8 cellular contexts compared by ENCODE assay signal in genomic region chr11:64878494-64879225, GRCh38. TPM values are rescaled to one million over a fixed set of nuclear protein-coding genes. Genes with fewer than 3 reads are reported as not detected.
DNase-seq lines count a peak whose midpoint lies in the region; ATAC-seq and TF ChIP-seq lines count a peak whose summit lies in the region.

EHD1 (minus strand) TSS chr11:64878621; CDS start chr11:64878464, 157 bp downstream.

- peak within 1 kb of the TSS; percentile 90 for H3K4me3 ChIP-seq in osteoblast (ENCODE audit: insufficient read depth, low read length)
- H3K4me3 ChIP-seq in thoracic aorta = peak within 1 kb of the TSS; percentile 78

- no peaks in the 10 kb centered on the region for H3K9me3 ChIP-seq in osteoblast (ENCODE audit: low read depth, low read length)
- no peaks in the 10 kb centered on the region for H3K9me3 ChIP-seq in thoracic aorta

- H3K4me1 ChIP-seq in osteoblast (ENCODE audit: insufficient read depth, low read length) (peaks cover 37% of the 10 kb centered on the region), thoracic aorta (ENCODE audit: control insufficient read depth in 1 of 2, low read depth in 2 of 2) (peaks cover 16 to 75% of the 10 kb centered on the region in 2 donors)

- H4K20me1 ChIP-seq in osteoblast (ENCODE audit: insufficient read depth, low read length) = peaks cover 39% of the 10 kb centered on the region

- DNase-seq in NCI-H1092 (lab: John Stamatoyannopoulos, UW) = peak; percentile 99
- peak; percentile 99 for DNase-seq in activated naive CD4-positive, alpha-beta T cell treated with anti-CD3 and anti-CD28 coated beads, Interleukin-2, amount 50 U/mL, for 72 hours (ENCODE audit: low spot score in 2 of 2)
- peak; percentile 98 for DNase-seq in glomerular visceral epithelial cell (ENCODE audit: extremely low spot score)
- DNase-seq in osteoblast (ENCODE audit: insufficient read length, low spot score, missing footprints) = peak; percentile 99
- DNase-seq in thoracic aorta (ENCODE audit: low spot score) = peak; percentile 95

- H3K27me3 ChIP-seq in osteoblast (ENCODE audit: insufficient read depth, low read length) (no peaks in the 10 kb centered on the region), thoracic aorta (replicated peaks; ENCODE audit: insufficient read depth) (no peaks in the 10 kb centered on the region)

- no peaks in the 10 kb centered on the region for H3K9me3 Mint-ChIP-seq in activated naive CD4-positive, alpha-beta T cell treated with anti-CD3 and anti-CD28 coated beads, Interleukin-2, amount 50 U/mL, for 72 hours

- peak within 1 kb of the TSS; percentile 87 to 97 for H3K27ac Mint-ChIP-seq in activated naive CD4-positive, alpha-beta T cell treated with anti-CD3 and anti-CD28 coated beads, Interleukin-2, amount 50 U/mL, for 72 hours

- TF ChIP-seq POLR2A in GM10847 (IDR thresholded peaks at IDR 0.05; ENCODE audit: extremely low read depth, insufficient read length) = peak; percentile 99

- H3K4me2 ChIP-seq in osteoblast (ENCODE audit: insufficient read depth, low read length) = peak within 1 kb of the TSS; percentile 94

- H3K27ac ChIP-seq in osteoblast (ENCODE audit: low read depth, low read length) (peak within 1 kb of the TSS; percentile 83), thoracic aorta (peak within 1 kb of the TSS; percentile 78 to 90)

- peaks cover 38 to 40% of the 10 kb centered on the region in 2 donors for H3K36me3 Mint-ChIP-seq in activated naive CD4-positive, alpha-beta T cell treated with anti-CD3 and anti-CD28 coated beads, Interleukin-2, amount 50 U/mL, for 72 hours

- H3K36me3 ChIP-seq in osteoblast (ENCODE audit: insufficient read depth, low read length) = peaks cover 7% of the 10 kb centered on the region
- H3K36me3 ChIP-seq in thoracic aorta = no peaks in the 10 kb centered on the region

- peaks cover 43% of the 10 kb centered on the region for H3K79me2 ChIP-seq in osteoblast (ENCODE audit: insufficient read depth, low read length)

- ATAC-seq in HG02610 (IDR thresholded peaks at IDR 0.05; ENCODE audit: unreplicated experiment) (peak; percentile 62), SK-N-SH treated with all-trans-retinoic acid at 6 μM for 48 hours (peak; percentile 88), thoracic aorta (ENCODE audit: insufficient number of reproducible peaks, low FRiP score, low read depth) (peak; percentile 90)
- ATAC-seq in activated naive CD4-positive, alpha-beta T cell treated with anti-CD3 and anti-CD28 coated beads, Interleukin-2, amount 50 U/mL, for 72 hours = peak; percentile 76 to 79

- TF ChIP-seq CTCF in osteoblast (IDR thresholded peaks at IDR 0.05; ENCODE audit: extremely low read depth, low read depth, low read length) (peak; percentile 35), thoracic aorta (IDR thresholded peaks at IDR 0.05) (peak; percentile 17)

- H2AFZ ChIP-seq in osteoblast (ENCODE audit: low read length) = peak within 1 kb of the TSS; percentile 82

TF ChIP-seq in SK-N-SH treated with all-trans-retinoic acid at 6 μM for 48 hours, 23 proteins besides CTCF, POLR2A, EP300 and RAD21:
- peak; percentile 97 for TF ChIP-seq SNAI2 (CRISPR knock-in tag; IDR thresholded peaks at IDR 0.05)
- TF ChIP-seq ZNF70 (CRISPR knock-in tag; IDR thresholded peaks at IDR 0.05) = no peak
- no peak for TF ChIP-seq ZNF565 (CRISPR knock-in tag; conservative IDR thresholded peaks at IDR 0.05; ENCODE audit: low read depth)
- peak; percentile 58; the same call in 1 of the 2 replicates for TF ChIP-seq PATZ1 (CRISPR knock-in tag; IDR thresholded peaks at IDR 0.05; ENCODE audit: borderline replicate concordance)
- no peak for TF ChIP-seq ARNTL (CRISPR knock-in tag; IDR thresholded peaks at IDR 0.05; ENCODE audit: borderline replicate concordance, low read depth)
- no peak for TF ChIP-seq TCF4 (CRISPR knock-in tag; IDR thresholded peaks at IDR 0.05; ENCODE audit: borderline replicate concordance)

RNA-seq across cellular contexts. Expression of gene EHD1, which starts in this region (rescaled TPM):
- total RNA-seq in activated naive CD4-positive, alpha-beta T cell treated with anti-CD3 and anti-CD28 coated beads, Interleukin-2, amount 50 U/mL, for 72 hours = 100 to 1,000 TPM in 1 of 2 donors, 10 to 100 TPM in 1; 93.1 to 123 TPM
- total RNA-seq in osteoblast (51.3 and 51.4 TPM in 2 replicates), thoracic aorta (100 to 1,000 TPM in 1 of 2 donors, 10 to 100 TPM in 1; 67.4 to 140 TPM)

Comparison
In these comparisons a context has a peak if more than half of its experiments do, and no peak if none do; other contexts are left out.
1. Peak in every context shown above with its lines: DNase-seq, ATAC-seq, H3K4me3 ChIP-seq and H3K27ac ChIP-seq.